In genomic region chr6:57445370-57445769, GRCh38 we compare ENCODE assay signal across 8 cellular contexts.
DNase-seq lines count a peak whose midpoint lies in the region; ATAC-seq and TF ChIP-seq lines count a peak whose summit lies in the region.
"Not testable (repeated sequence)": the region's sequence is repeated elsewhere in the genome, so short reads cannot be mapped to it uniquely, and the experiment has no call there.

No MANE protein-coding gene starts in this region.

- DNase-seq in CD4-positive, CD25-positive, alpha-beta regulatory T cell = peak in 1 of 3 donors; percentile 31
- DNase-seq in GM23338 (ENCODE audit: low spot score); activated naive CD8-positive, alpha-beta T cell treated with anti-CD3 and anti-CD28 coated beads, Interleukin-2, amount 10 ng/mL, durations not matched to agents 7 days and 5 days: not testable (repeated sequence)

- H3K27ac ChIP-seq in CD4-positive, CD25-positive, alpha-beta regulatory T cell (ENCODE audit: insufficient read depth, low read length, poor library complexity, severe bottlenecking); GM23338 (ENCODE audit: low read depth): not testable (repeated sequence)

- ATAC-seq in CD4-positive, CD25-positive, alpha-beta regulatory T cell (ENCODE audit: low read depth in 2 of 2) = not testable (repeated sequence)
- ATAC-seq in GM18909 (IDR thresholded peaks at IDR 0.05; ENCODE audit: poor library complexity, unreplicated experiment) = peak; percentile 62
- ATAC-seq in GM21390 (IDR thresholded peaks at IDR 0.05; ENCODE audit: unreplicated experiment) = peak; percentile 41
- peak; percentile 75 for ATAC-seq in GM23338
- ATAC-seq in HG02852 (IDR thresholded peaks at IDR 0.05; ENCODE audit: unreplicated experiment) = peak; percentile 18
- peak; percentile 32 for ATAC-seq in HG03139 (IDR thresholded peaks at IDR 0.05; ENCODE audit: unreplicated experiment)
- ATAC-seq in HG03571 (IDR thresholded peaks at IDR 0.05; ENCODE audit: unreplicated experiment) = peak; percentile 37
- peak; percentile 14 for ATAC-seq in activated naive CD8-positive, alpha-beta T cell treated with anti-CD3 and anti-CD28 coated beads, Interleukin-2, amount 10 ng/mL, durations not matched to agents 7 days and 5 days (ENCODE audit: low read depth)

- peak overlapping the region in 3 of 4 donors; percentile 33 to 36 (median 34) for H3K4me3 Mint-ChIP-seq in CD4-positive, CD25-positive, alpha-beta regulatory T cell
- H3K4me3 Mint-ChIP-seq in GM23338; activated naive CD8-positive, alpha-beta T cell treated with anti-CD3 and anti-CD28 coated beads, Interleukin-2, amount 10 ng/mL, durations not matched to agents 7 days and 5 days: not testable (repeated sequence)

- H3K36me3 Mint-ChIP-seq in CD4-positive, CD25-positive, alpha-beta regulatory T cell = peaks cover 13% of the 10 kb centered on the region
- peaks cover 18% of the 10 kb centered on the region for H3K36me3 Mint-ChIP-seq in GM23338 (ENCODE audit: low read depth)
- H3K36me3 Mint-ChIP-seq in activated naive CD8-positive, alpha-beta T cell treated with anti-CD3 and anti-CD28 coated beads, Interleukin-2, amount 10 ng/mL, durations not matched to agents 7 days and 5 days = peaks cover 21% of the 10 kb centered on the region

- peaks cover 32% of the 10 kb centered on the region for H3K79me2 ChIP-seq in GM23338 (replicated peaks; ENCODE audit: insufficient read depth)

- TF ChIP-seq CTCF in GM23338 (conservative IDR thresholded peaks at IDR 0.05; ENCODE audit: low read depth in 2 of 2) = not testable (repeated sequence)

- H4K20me1 ChIP-seq in GM23338 (replicated peaks; ENCODE audit: insufficient read depth) = not testable (repeated sequence)

- not testable (repeated sequence) for H3K36me3 ChIP-seq in CD4-positive, CD25-positive, alpha-beta regulatory T cell (ENCODE audit: control insufficient read depth, insufficient read depth, low read length); GM23338 (ENCODE audit: insufficient read depth)

- H3F3A ChIP-seq in GM23338 (replicated peaks; ENCODE audit: low read depth) = not testable (repeated sequence)

- H3K27ac Mint-ChIP-seq in CD4-positive, CD25-positive, alpha-beta regulatory T cell = peak overlapping the region; percentile 1 to 34 (median 10)
- peak overlapping the region; percentile 28; the same call in 1 of the 2 replicates for H3K27ac Mint-ChIP-seq in GM23338
- H3K27ac Mint-ChIP-seq in activated naive CD8-positive, alpha-beta T cell treated with anti-CD3 and anti-CD28 coated beads, Interleukin-2, amount 10 ng/mL, durations not matched to agents 7 days and 5 days = peak overlapping the region; percentile 57

- not testable (repeated sequence) for H3K27me3 ChIP-seq in CD4-positive, CD25-positive, alpha-beta regulatory T cell (ENCODE audit: control insufficient read depth, insufficient read depth, low read length); GM23338 (ENCODE audit: insufficient read depth)

- H3K4me2 ChIP-seq in GM23338 = not testable (repeated sequence)

- not testable (repeated sequence) for H3K27me3 Mint-ChIP-seq in CD4-positive, CD25-positive, alpha-beta regulatory T cell; GM23338 (ENCODE audit: insufficient read depth, low read depth, poor library complexity); activated naive CD8-positive, alpha-beta T cell treated with anti-CD3 and anti-CD28 coated beads, Interleukin-2, amount 10 ng/mL, durations not matched to agents 7 days and 5 days

- H3K9me3 ChIP-seq in CD4-positive, CD25-positive, alpha-beta regulatory T cell (ENCODE audit: control insufficient read depth in 2 of 2, low read length in 2 of 2) = not testable (repeated sequence)

- POLR2A ChIA-PET in activated naive CD8-positive, alpha-beta T cell treated with anti-CD3 and anti-CD28 coated beads, Interleukin-2, amount 10 ng/mL, durations not matched to agents 7 days and 5 days (lab: Charles Lee) = not testable (repeated sequence)

- not testable (repeated sequence) for H3K4me3 ChIP-seq in CD4-positive, CD25-positive, alpha-beta regulatory T cell (ENCODE audit: low read depth, low read length); GM23338

- not testable (repeated sequence) for H3K9me2 ChIP-seq in GM23338 (ENCODE audit: insufficient read depth)

- H3K9me3 Mint-ChIP-seq in CD4-positive, CD25-positive, alpha-beta regulatory T cell; activated naive CD8-positive, alpha-beta T cell treated with anti-CD3 and anti-CD28 coated beads, Interleukin-2, amount 10 ng/mL, durations not matched to agents 7 days and 5 days: not testable (repeated sequence)
- peaks cover 14% of the 10 kb centered on the region for H3K9me3 Mint-ChIP-seq in GM23338

- not testable (repeated sequence) for H2AFZ ChIP-seq in GM23338

- H3K4me1 Mint-ChIP-seq in CD4-positive, CD25-positive, alpha-beta regulatory T cell = peaks cover 25 to 34% (median 31%) of the 10 kb centered on the region in 4 donors
- peaks cover 38% of the 10 kb centered on the region for H3K4me1 Mint-ChIP-seq in GM23338
- not testable (repeated sequence) for H3K4me1 Mint-ChIP-seq in activated naive CD8-positive, alpha-beta T cell treated with anti-CD3 and anti-CD28 coated beads, Interleukin-2, amount 10 ng/mL, durations not matched to agents 7 days and 5 days

- not testable (repeated sequence) for H3K4me1 ChIP-seq in CD4-positive, CD25-positive, alpha-beta regulatory T cell (ENCODE audit: control insufficient read depth, insufficient read depth, low read length, poor library complexity, severe bottlenecking)
- peaks cover 15% of the 10 kb centered on the region for H3K4me1 ChIP-seq in GM23338 (ENCODE audit: insufficient read depth)
